ENCODE assay signal across 14 cellular contexts in the genomic region with DNA sequence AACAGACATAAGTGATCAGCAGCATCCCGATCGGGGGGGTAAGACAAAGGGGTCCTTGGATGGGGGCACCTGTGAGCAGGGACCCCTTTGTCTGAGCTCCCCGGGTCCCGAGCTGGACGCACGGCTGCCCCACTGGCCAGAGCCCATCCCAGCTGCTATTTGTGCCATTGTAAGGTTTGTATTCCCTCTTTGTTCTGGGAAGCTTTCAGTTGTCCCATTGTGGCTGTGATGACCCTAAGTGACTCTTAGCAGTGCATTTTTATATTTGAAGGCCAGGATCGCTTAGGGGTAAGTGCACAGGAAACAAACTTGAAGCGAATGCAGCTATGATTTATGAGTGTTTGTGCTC.
DNase-seq lines count a peak whose midpoint lies in the region; ATAC-seq, FAIRE-seq and TF ChIP-seq lines count a peak whose summit lies in the region.
"Had no signal": no experiment of that assay in that cellular context is flagged by ENCODE, and none has a peak within 500 bp of the region (broad histone marks: within the 10 kb centered on the region; RNA-seq: fewer than 3 reads in every experiment).

No MANE protein-coding gene starts in this region.

- H3K27ac ChIP-seq in CD4-positive, alpha-beta memory T cell (ENCODE audit: low read depth, low read length), result peak overlapping the region; percentile 84

- POLR2A ChIA-PET in CD4-positive, alpha-beta memory T cell (lab: Charles Lee; ENCODE audit: partially characterized antibody), result interaction anchor here (0.5 to 9.8 kb wide), 4 partner anchors 16 to 1842 kb away, joined by 3 to 160 read pairs (median 36); a partner anchor contains a TSS
- POLR2A ChIA-PET in T-cell (lab: Charles Lee), result no interaction called here

- intact Hi-C loops in CD4-positive, alpha-beta memory T cell (cut with micrococcal nuclease), result no loop called here
- intact Hi-C loops in sciatic nerve (cut with DNase I) (no loop called here), left colon (cut with DNase I, micrococcal nuclease) (no loop called here)

- peaks cover 55 to 74% (median 64%) of the 10 kb centered on the region in 4 donors for H3K4me1 Mint-ChIP-seq in CD4-positive, alpha-beta memory T cell
- H3K4me1 Mint-ChIP-seq in T-cell, result peaks cover 62 to 77% (median 69%) of the 10 kb centered on the region in 3 donors

- FAIRE-seq in GM12892 (lab: Jason Lieb, UNC), result no peak
- FAIRE-seq: colon had no signal

- H3K4me3 ChIP-seq in CD4-positive, alpha-beta memory T cell (ENCODE audit: low read length in 2 of 2), result no peak overlapping the region
- H3K4me3 ChIP-seq in H7 (ENCODE audit: insufficient read depth, low read depth, low read length), result no peak overlapping the region

- no peak for TF ChIP-seq POLR2A in GM12892 (IDR thresholded peaks at IDR 0.05; ENCODE audit: low read depth, low read length)

- ATAC-seq in T-cell (replicated peaks in 1 of 4), result no peak
- ATAC-seq in sciatic nerve, result no peak
- no peak for ATAC-seq in left colon

- H3K27me3 Mint-ChIP-seq in CD4-positive, alpha-beta memory T cell, result no peaks in the 10 kb centered on the region
- no peaks in the 10 kb centered on the region for H3K27me3 Mint-ChIP-seq in T-cell

- no peak for DNase-seq in CD4-positive, alpha-beta memory T cell
- DNase-seq in T-cell (no peak), hippocampal formation (lab: John Stamatoyannopoulos, UW) (peak; percentile 56 to 90), sciatic nerve (ENCODE audit: low spot score) (peak; percentile 52), GM12892 (ENCODE audit: insufficient read length) (no peak), H7 (no peak), LoVo (ENCODE audit: low spot score) (no peak), left colon (no peak)
- DNase-seq: activated CD4-positive, alpha-beta T cell treated with anti-CD3 and anti-CD28 coated beads, Interleukin-2, amount 50 U/mL, for 4 hours; mesendoderm; NCI-H226; OCI-M1; stimulated activated CD4-positive, alpha-beta T cell treated with anti-CD3 and anti-CD28 coated beads, Interleukin-4, amount 100 ng/mL, for 4 hours had no signal

- H3K9me3 Mint-ChIP-seq in CD4-positive, alpha-beta memory T cell, result no peaks in the 10 kb centered on the region
- H3K9me3 Mint-ChIP-seq in T-cell, result no peaks in the 10 kb centered on the region

- no peaks in the 10 kb centered on the region for H3K27me3 ChIP-seq in CD4-positive, alpha-beta memory T cell (ENCODE audit: insufficient read depth, low read length)
- H3K27me3 ChIP-seq in H7 (ENCODE audit: control insufficient read depth, insufficient read depth, low read length), result no peaks in the 10 kb centered on the region

- CTCF ChIA-PET in CD4-positive, alpha-beta memory T cell (lab: Charles Lee; ENCODE audit: partially characterized antibody), result interaction anchor here (1.1 to 13.0 kb wide), 5 partner anchors 9 to 158 kb away, joined by 3 to 141 read pairs (median 14); no protein-coding TSS in a partner anchor
- CTCF ChIA-PET in T-cell (lab: Charles Lee), result interaction anchor here (1.4 to 1.8 kb wide), 3 partner anchors 9 to 52 kb away, joined by 4 to 7 read pairs (median 6); no protein-coding TSS in a partner anchor

- peaks cover 63% of the 10 kb centered on the region for H3K4me1 ChIP-seq in CD4-positive, alpha-beta memory T cell (ENCODE audit: insufficient read depth, low read length)

- peaks cover 10 to 26% of the 10 kb centered on the region in 2 donors for H3K36me3 Mint-ChIP-seq in CD4-positive, alpha-beta memory T cell
- H3K36me3 Mint-ChIP-seq in T-cell, result peaks cover 18% of the 10 kb centered on the region

- peak overlapping the region in 5 of 8 donors; percentile 17 to 77 (median 63) for H3K4me3 Mint-ChIP-seq in CD4-positive, alpha-beta memory T cell
- peak overlapping the region in 1 of 3 donors; percentile 61 for H3K4me3 Mint-ChIP-seq in T-cell

- H3K9me3 ChIP-seq in CD4-positive, alpha-beta memory T cell (ENCODE audit: control insufficient read depth in 1 of 2, low read length in 2 of 2), result no peaks in the 10 kb centered on the region

- H3K27ac Mint-ChIP-seq in CD4-positive, alpha-beta memory T cell, result peak overlapping the region; percentile 91 to 100 (median 95)
- peak overlapping the region; percentile 91 to 95 for H3K27ac Mint-ChIP-seq in T-cell

- peaks cover 2% of the 10 kb centered on the region for H3K36me3 ChIP-seq in CD4-positive, alpha-beta memory T cell (ENCODE audit: insufficient read depth, low read length)
- 0 out of 2 replicates have a peak, but pooled peaks cover 1% of the 10 kb centered on the region for H3K36me3 ChIP-seq in H7 (replicated peaks; ENCODE audit: control insufficient read depth, insufficient read depth, low read length)

Comparison
In these comparisons a context has a peak if more than half of its experiments do, and no peak if none do; other contexts are left out.
1. DNase-seq: peak in hippocampal formation (2 of 2) and sciatic nerve (single experiment); none in CD4-positive, alpha-beta memory T cell (0 of 5), T-cell (0 of 34), GM12892 (single experiment), H7 (single experiment), LoVo (single experiment) and left colon (0 of 2).